In the genomic region with DNA sequence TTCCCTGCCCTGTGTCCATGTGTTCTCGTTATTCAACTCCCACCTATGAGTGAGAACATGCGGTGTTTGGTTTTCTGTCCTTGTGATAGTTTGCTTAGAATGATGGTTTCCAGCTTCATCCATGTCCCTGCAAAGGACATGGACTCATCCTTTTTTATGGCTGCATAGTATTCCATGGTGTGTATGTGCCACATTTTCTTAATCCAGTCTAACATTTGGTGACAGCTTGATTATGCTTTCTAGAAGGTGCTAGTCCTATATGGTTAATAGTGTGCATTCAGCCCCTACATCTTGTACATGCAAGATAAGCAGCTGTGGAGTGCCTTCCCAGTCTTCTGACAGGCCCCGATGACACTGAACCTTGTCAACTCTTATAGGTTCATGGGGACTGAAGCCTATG, we compare ENCODE assay signal across 6 cellular contexts. TPM values are rescaled to one million over a fixed set of nuclear protein-coding genes. Genes with fewer than 3 reads are reported as not detected.
"Had no signal": no experiment of that assay in that cellular context is flagged by ENCODE, and none has a peak within 500 bp of the region (broad histone marks: within the 10 kb centered on the region; RNA-seq: fewer than 3 reads in every experiment).

No MANE protein-coding gene starts in this region.

RNA-seq across cellular contexts. Expression of a gene that starts 28.5 kb away (rescaled TPM):
- total RNA-seq: neural crest cell, osteocyte, pulmonary artery endothelial cell, right atrium auricular region, skeletal muscle tissue, smooth muscle cell had no signal
